ENCODE assay signal across 20 cellular contexts in the genomic region with DNA sequence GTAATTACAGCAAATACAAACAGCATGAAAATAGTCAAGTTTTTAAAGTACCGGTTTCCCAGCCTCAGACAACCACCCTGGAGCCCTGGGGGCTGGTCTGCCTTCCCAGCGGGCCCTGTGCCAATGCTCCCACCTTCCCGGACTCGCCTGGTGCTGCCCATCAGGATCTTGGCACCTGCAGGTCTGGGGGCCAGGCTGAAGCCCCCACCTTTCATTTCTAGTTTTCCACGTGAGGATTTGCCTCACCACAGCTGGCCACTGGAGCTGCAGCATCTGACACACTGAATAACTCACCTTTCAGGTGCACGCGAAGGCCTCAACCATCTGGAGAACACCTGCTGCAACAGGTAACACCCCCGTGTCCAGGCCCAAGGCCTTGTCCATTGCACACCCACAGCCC.
"Had no signal": no experiment of that assay in that cellular context is flagged by ENCODE, and none has a peak within 500 bp of the region (broad histone marks: within the 10 kb centered on the region; RNA-seq: fewer than 3 reads in every experiment).

No MANE protein-coding gene starts in this region.

- H3K27ac Mint-ChIP-seq: activated CD4-positive, alpha-beta memory T cell treated with anti-CD3 and anti-CD28 coated beads for 36 hours; activated naive CD4-positive, alpha-beta T cell treated with anti-CD3 and anti-CD28 coated beads, Interleukin-2, amount 50 U/mL, for 24 hours; activated naive CD8-positive, alpha-beta T cell treated with anti-CD3 and anti-CD28 coated beads, Interleukin-2, amount 50 U/mL, for 24 hours; activated T-helper 1 cell treated with anti-CD3 and anti-CD28 coated beads, Interleukin-12 subunit alpha, Interleukin-12 subunit beta, Interleukin-2, Interleukin-4 antibody, amounts not matched to agents 30 ng/mL and 10 ng/mL and 1 ng/mL, durations not matched to agents 14 hours and 24 hours and 36 hours; nephron; T-helper 1 cell treated with Interleukin-12 subunit alpha and Interleukin-12 subunit beta and Interleukin-4 antibody, amounts not matched to agents 30 μg/mL and 1 μg/mL, for 36 hours had no signal

- H3K27ac ChIP-seq: pancreas, psoas muscle, tibial nerve, VCaP had no signal

- H3K36me3 ChIP-seq: pancreas, tibial nerve had no signal

- H3K36me3 Mint-ChIP-seq: activated CD4-positive, alpha-beta memory T cell treated with anti-CD3 and anti-CD28 coated beads for 36 hours; activated naive CD4-positive, alpha-beta T cell treated with anti-CD3 and anti-CD28 coated beads, Interleukin-2, amount 50 U/mL, for 24 hours had no signal

- H3K27me3 ChIP-seq: pancreas had no signal

- DNase-seq: activated CD4-positive, alpha-beta memory T cell treated with anti-CD3 and anti-CD28 coated beads for 36 hours; activated CD4-positive, alpha-beta T cell treated with anti-CD3 and anti-CD28 coated beads for 4 hours; activated CD8-positive, alpha-beta memory T cell treated with anti-CD3 and anti-CD28 coated beads, Interleukin-2, amount 50 U/mL, for 4 hours; activated naive CD8-positive, alpha-beta T cell treated with anti-CD3 and anti-CD28 coated beads, Interleukin-2, amount 50 U/mL, for 24 hours; activated T-cell treated with anti-CD3 and anti-CD28 coated beads, Interleukin-2, amount 50 U/mL, for 1 hour; amygdala; central memory CD4-positive, alpha-beta T cell; effector CD8-positive, alpha-beta T cell; left colon; mammary epithelial cell; pancreas; psoas muscle; stimulated activated naive CD4-positive, alpha-beta T cell; T-helper 9 cell had no signal

- H3K4me3 Mint-ChIP-seq: activated CD4-positive, alpha-beta memory T cell treated with anti-CD3 and anti-CD28 coated beads for 36 hours; activated naive CD4-positive, alpha-beta T cell treated with anti-CD3 and anti-CD28 coated beads, Interleukin-2, amount 50 U/mL, for 24 hours; activated naive CD8-positive, alpha-beta T cell treated with anti-CD3 and anti-CD28 coated beads, Interleukin-2, amount 50 U/mL, for 24 hours; activated T-helper 1 cell treated with anti-CD3 and anti-CD28 coated beads, Interleukin-12 subunit alpha, Interleukin-12 subunit beta, Interleukin-2, Interleukin-4 antibody, amounts not matched to agents 30 ng/mL and 10 ng/mL and 1 ng/mL, durations not matched to agents 14 hours and 24 hours and 36 hours; nephron; T-helper 1 cell treated with Interleukin-12 subunit alpha and Interleukin-12 subunit beta and Interleukin-4 antibody, amounts not matched to agents 30 μg/mL and 1 μg/mL, for 36 hours had no signal

- H3K4me1 Mint-ChIP-seq: activated naive CD4-positive, alpha-beta T cell treated with anti-CD3 and anti-CD28 coated beads, Interleukin-2, amount 50 U/mL, for 24 hours; activated naive CD8-positive, alpha-beta T cell treated with anti-CD3 and anti-CD28 coated beads, Interleukin-2, amount 50 U/mL, for 24 hours; nephron had no signal

- H3K9me3 Mint-ChIP-seq: activated CD4-positive, alpha-beta memory T cell treated with anti-CD3 and anti-CD28 coated beads for 36 hours; activated naive CD4-positive, alpha-beta T cell treated with anti-CD3 and anti-CD28 coated beads, Interleukin-2, amount 50 U/mL, for 24 hours; activated naive CD8-positive, alpha-beta T cell treated with anti-CD3 and anti-CD28 coated beads, Interleukin-2, amount 50 U/mL, for 24 hours; activated T-helper 1 cell treated with anti-CD3 and anti-CD28 coated beads, Interleukin-12 subunit alpha, Interleukin-12 subunit beta, Interleukin-2, Interleukin-4 antibody, amounts not matched to agents 30 ng/mL and 10 ng/mL and 1 ng/mL, durations not matched to agents 14 hours and 24 hours and 36 hours; nephron; T-helper 1 cell treated with Interleukin-12 subunit alpha and Interleukin-12 subunit beta and Interleukin-4 antibody, amounts not matched to agents 30 μg/mL and 1 μg/mL, for 36 hours had no signal

- H3K4me1 ChIP-seq: pancreas, psoas muscle had no signal

- H3K9me3 ChIP-seq: pancreas, psoas muscle, tibial nerve had no signal

- H3K4me3 ChIP-seq: pancreas, psoas muscle, tibial nerve had no signal
